8 cellular contexts compared by ENCODE assay signal in the genomic region with DNA sequence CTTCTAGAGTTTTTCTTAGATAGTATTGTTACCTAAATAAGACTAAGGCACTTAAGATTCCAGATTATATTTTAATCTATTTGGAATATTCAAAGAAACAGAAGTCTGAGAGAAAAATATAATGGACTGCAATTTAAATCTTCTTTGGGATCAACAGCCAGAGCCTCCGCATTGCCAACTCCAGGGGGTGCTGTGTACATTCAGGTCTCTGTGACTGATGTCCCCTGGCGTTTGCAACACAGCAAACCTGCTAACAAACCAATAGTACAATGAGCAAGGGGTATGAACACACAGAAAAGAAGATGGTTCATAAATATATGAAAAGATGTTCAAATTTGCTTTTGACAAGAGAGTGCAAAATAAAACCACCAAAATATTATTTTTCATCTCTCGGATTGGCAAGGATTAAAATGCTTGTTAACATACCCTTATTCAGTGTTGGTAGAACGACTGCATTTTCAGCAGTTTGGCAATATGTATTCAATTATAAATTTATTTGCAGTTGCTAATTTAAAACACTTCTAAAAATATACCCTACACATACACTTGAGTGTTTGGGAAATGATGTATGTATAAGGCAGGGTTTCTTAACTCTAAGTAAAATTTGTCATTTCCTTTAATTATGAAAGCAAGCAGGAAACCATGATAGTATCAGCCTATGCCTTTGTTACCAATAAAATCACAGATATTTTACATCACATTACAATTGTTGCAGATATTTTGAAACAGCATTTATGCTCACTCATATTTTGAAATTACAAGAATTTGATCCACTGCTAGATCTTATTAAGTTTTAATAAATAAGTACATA. TPM values are rescaled to one million over a fixed set of nuclear protein-coding genes. Genes with fewer than 3 reads are reported as not detected.
DNase-seq lines count a peak whose midpoint lies in the region; FAIRE-seq and TF ChIP-seq lines count a peak whose summit lies in the region.

No MANE protein-coding gene starts in this region.

- POLR2A ChIA-PET in H1 (lab: Charles Lee; ENCODE audit: partially characterized antibody), result no interaction called here

- peak; percentile 79 to 86 for TF ChIP-seq RAD21 in H1 (IDR thresholded peaks at IDR 0.05 in 1 of 2, conservative IDR thresholded peaks at IDR 0.05 in 1 of 2; ENCODE audit: low read depth in 2 of 2, low read length in 2 of 2)

- DNase-seq in NK-92 treated with Interleukin-12 subunit alpha and Interleukin-12 subunit beta, amount 100 ng/mL, for 24 hours (lab: John Stamatoyannopoulos, UW), result peak; percentile 70
- DNase-seq in NK-92 (lab: John Stamatoyannopoulos, UW; ENCODE audit: unreplicated experiment) (no peak), HAP-1 (ENCODE audit: low spot score in 2 of 2) (peak; percentile 64 to 83), MM.1S (peak; percentile 80), SHP77 (lab: John Stamatoyannopoulos, UW) (peak; percentile 86 to 94), H1 (ENCODE audit: low read depth in 1 of 2, low spot score in 2 of 2) (peak; percentile 33 to 65), lung microvascular endothelial cell (ENCODE audit: low read depth in 2 of 2) (peak; percentile 90 to 95), tibial artery (peak; percentile 66 to 81)

- no peak overlapping the region for H3K18ac ChIP-seq in H1 (ENCODE audit: extremely low read depth, low read length)

- H3K27ac ChIP-seq in MM.1S (ENCODE audit: low read length) (no peak overlapping the region), H1 (ENCODE audit: low read depth, low read length) (no peak overlapping the region), tibial artery (peak overlapping the region; percentile 11 to 19)

- no peak overlapping the region for H2BK12ac ChIP-seq in H1 (ENCODE audit: low read depth, low read length)

- no peak overlapping the region for H3K14ac ChIP-seq in H1 (ENCODE audit: insufficient read length)

- no peak overlapping the region for H2BK5ac ChIP-seq in H1 (ENCODE audit: low read depth, low read length)

- no peak for TF ChIP-seq POLR2A in H1 (IDR thresholded peaks at IDR 0.05; ENCODE audit: control extremely low read depth in 1 of 2, low read depth in 2 of 2, low read length in 2 of 2)

- no peaks in the 10 kb centered on the region for H4K20me1 ChIP-seq in MM.1S (ENCODE audit: insufficient read depth, low read length)
- no peaks in the 10 kb centered on the region for H4K20me1 ChIP-seq in H1 (replicated peaks in 1 of 2; ENCODE audit: control insufficient read depth in 1 of 2, insufficient read depth in 2 of 2, low read length in 2 of 2)

- no peak overlapping the region for H2BK20ac ChIP-seq in H1 (ENCODE audit: low read length)

- H3K79me1 ChIP-seq in H1 (ENCODE audit: low read depth, low read length), result no peaks in the 10 kb centered on the region

- WGBS in H1 (ENCODE audit: extremely low coverage in 1 of 2, insufficient coverage in 1 of 2, insufficient read length in 1 of 2, insufficient replicate concordance in 2 of 2, low coverage in 1 of 2, low lambda C conversion rate in 2 of 2, missing lambda C conversion rate in 1 of 2), 2 experiments, result 50% methylated on average over 4 of the region's 4 CpGs; no CpG with 5 or more reads in 1 of the 2 experiments

- in situ Hi-C loops in HAP-1 (cut with MboI; ENCODE audit: low sequenced_read_pairs), result loop anchor here (10.0 kb wide), 1 partner anchor 91 kb away; no protein-coding TSS in a partner anchor

- H3K4me1 ChIP-seq in HAP-1 (no peaks in the 10 kb centered on the region), MM.1S (ENCODE audit: low read length) (no peaks in the 10 kb centered on the region), H1 (replicated peaks in 1 of 4; ENCODE audit: control insufficient read depth in 3 of 4, insufficient read depth in 4 of 4, low read length in 3 of 4) (no peaks in the 10 kb centered on the region), tibial artery (peaks cover 0 to 36% (median 23%) of the 10 kb centered on the region in 4 donors)

- no peak overlapping the region for H3K56ac ChIP-seq in H1 (replicated peaks; ENCODE audit: insufficient read length, low read depth, low read length)

- CTCF ChIA-PET in H1 (lab: Charles Lee; ENCODE audit: partially characterized antibody), result interaction anchor here (0.7 to 1.2 kb wide), 3 partner anchors 41 to 365 kb away, joined by 3 to 5 read pairs (median 3); no protein-coding TSS in a partner anchor

- H3K23me2 ChIP-seq in H1 (ENCODE audit: low read depth, low read length), result no peaks in the 10 kb centered on the region

- no peak overlapping the region for H2AK5ac ChIP-seq in H1 (ENCODE audit: low read depth, low read length)

- H3K4me2 ChIP-seq in MM.1S (ENCODE audit: low read depth, low read length), result no peak overlapping the region
- no peak overlapping the region for H3K4me2 ChIP-seq in H1 (ENCODE audit: insufficient read depth in 1 of 2, low read depth in 2 of 2, low read length in 2 of 2)

- H2AFZ ChIP-seq in MM.1S (ENCODE audit: low read length), result no peak overlapping the region
- no peak overlapping the region for H2AFZ ChIP-seq in H1 (ENCODE audit: low read length)

- H4K8ac ChIP-seq in H1 (ENCODE audit: extremely low read depth, insufficient read depth, low read length), result no peak overlapping the region

- no peak overlapping the region for H3K4ac ChIP-seq in H1 (replicated peaks; ENCODE audit: insufficient read length, low read depth, low read length)

- no peak for TF ChIP-seq EP300 in H1 (IDR thresholded peaks at IDR 0.05; ENCODE audit: borderline replicate concordance in 1 of 2, low read depth in 2 of 2, low read length in 2 of 2)

- H3K79me2 ChIP-seq in MM.1S (ENCODE audit: low read length) (no peaks in the 10 kb centered on the region), H1 (ENCODE audit: control insufficient read depth in 1 of 2, insufficient read depth in 2 of 2, low read length in 2 of 2) (no peaks in the 10 kb centered on the region)

- H3K9me2 ChIP-seq in MM.1S (replicated peaks; ENCODE audit: insufficient read depth, low read length), result no peaks in the 10 kb centered on the region

- no peak overlapping the region for H2BK120ac ChIP-seq in H1 (replicated peaks; ENCODE audit: low read depth, low read length)

- H2BK15ac ChIP-seq in H1 (ENCODE audit: low read length), result no peak overlapping the region

- no peaks in the 10 kb centered on the region for H3F3A ChIP-seq in MM.1S (ENCODE audit: insufficient read depth, low read length)

- H3K9ac ChIP-seq in MM.1S (ENCODE audit: low read length) (no peak overlapping the region), H1 (replicated peaks in 1 of 4; ENCODE audit: extremely low read depth in 1 of 4, low read depth in 3 of 4, low read length in 3 of 4) (no peak overlapping the region)

- peak; percentile 89 for FAIRE-seq in H1 (lab: Jason Lieb, UNC)

- H4K91ac ChIP-seq in H1 (replicated peaks; ENCODE audit: insufficient read length, low read length), result no peak overlapping the region

- TF ChIP-seq CTCF in MM.1S (IDR thresholded peaks at IDR 0.05; ENCODE audit: low read length) (peak; percentile 95), H1 (IDR thresholded peaks at IDR 0.05; ENCODE audit: control extremely low read depth in 1 of 3, insufficient read depth in 1 of 3, low read depth in 1 of 3, low read length in 3 of 3) (peak; percentile 79 to 99 (median 82)), tibial artery (IDR thresholded peaks at IDR 0.05) (peak; percentile 82 to 86)

- no peak overlapping the region for H3K4me3 ChIP-seq in HAP-1
- no peak overlapping the region for H3K4me3 ChIP-seq in MM.1S (ENCODE audit: low read length)
- H3K4me3 ChIP-seq in H1 (ENCODE audit: extremely low read depth in 1 of 4, insufficient read depth in 2 of 4, low read depth in 3 of 4, low read length in 4 of 4), result no peak overlapping the region
- H3K4me3 ChIP-seq in tibial artery, result no peak overlapping the region

- H3K9me3 ChIP-seq in HAP-1 (no peaks in the 10 kb centered on the region), MM.1S (replicated peaks; ENCODE audit: insufficient read depth, low read length) (no peaks in the 10 kb centered on the region), H1 (ENCODE audit: insufficient read depth in 2 of 2, low read depth in 1 of 2, low read length in 1 of 2) (no peaks in the 10 kb centered on the region), tibial artery (no peaks in the 10 kb centered on the region)

- no peak overlapping the region for H3K23ac ChIP-seq in H1 (ENCODE audit: insufficient read length)

- no peak overlapping the region for H4K5ac ChIP-seq in H1 (ENCODE audit: insufficient read length, low read depth, low read length)

- intact Hi-C loops in tibial artery (cut with DNase I; ENCODE audit: low total_unique reads), result loop anchor here (2.0 kb wide), 1 partner anchor 87 kb away; no protein-coding TSS in a partner anchor

- H3K27me3 ChIP-seq in HAP-1 (ENCODE audit: low read depth), result no peaks in the 10 kb centered on the region
- H3K27me3 ChIP-seq in MM.1S (replicated peaks; ENCODE audit: insufficient read depth, low read length), result no peaks in the 10 kb centered on the region
- H3K27me3 ChIP-seq in H1 (replicated peaks in 1 of 4; ENCODE audit: control insufficient read depth in 3 of 4, extremely low read depth in 1 of 4, insufficient read depth in 3 of 4, low read length in 3 of 4), result no peaks in the 10 kb centered on the region
- no peaks in the 10 kb centered on the region for H3K27me3 ChIP-seq in tibial artery

- H3K36me3 ChIP-seq in HAP-1 (replicated peaks) (no peaks in the 10 kb centered on the region), MM.1S (replicated peaks; ENCODE audit: insufficient read depth, low read length) (no peaks in the 10 kb centered on the region), H1 (ENCODE audit: control insufficient read depth in 2 of 4, insufficient read depth in 4 of 4, low read length in 3 of 4) (no peaks in the 10 kb centered on the region), tibial artery (no peaks in the 10 kb centered on the region)

TF ChIP-seq in H1, 55 proteins besides CTCF, POLR2A, EP300 and RAD21 (continues in another document):
- TF ChIP-seq JUND (IDR thresholded peaks at IDR 0.05; ENCODE audit: low read length) (no peak), RNF2 (IDR thresholded peaks at IDR 0.05; ENCODE audit: borderline replicate concordance, low read depth, low read length, missing control alignments, poor library complexity, severe bottlenecking) (no peak), TBP (IDR thresholded peaks at IDR 0.05; ENCODE audit: low read depth, low read length) (no peak), EGR1 (IDR thresholded peaks at IDR 0.05; ENCODE audit: borderline replicate concordance, low read depth, low read length) (no peak), CEBPB (IDR thresholded peaks at IDR 0.05; ENCODE audit: low read depth, low read length) (peak; percentile 43; the same call in 1 of the 2 replicates)

RNA-seq across cellular contexts. Expression of gene TM4SF1, which starts 16.1 kb away (rescaled TPM):
- total RNA-seq in H1 (2021; fragmentation: NEBNext Ultra II Directional; extraction: Animal tissue kit (Norgen Biotek cat#: 25700)), result 0.26 and 1.5 TPM in 2 replicates
- polyA plus RNA-seq in H1 (2011; rRNA removed), result 0.85 and 1.3 TPM in 2 replicates
- 1.0 TPM for polyA plus RNA-seq in H1 (2011; cell fraction: cytosol; rRNA removed)
- polyA plus RNA-seq in H1 (2011; cell fraction: nucleus; rRNA removed), result 0.73 TPM
- 0.64 to 1.1 TPM (median 0.72 TPM) in 4 replicates for polyA plus RNA-seq in H1 (2012, experiment 1 of 2)
- polyA plus RNA-seq in H1 (2012, experiment 2 of 2), result 0.30 TPM
- 0.75 TPM for polyA plus RNA-seq in H1 (2013, experiment 1 of 2)
- polyA plus RNA-seq in H1 (2013, experiment 2 of 2), result 0.81 TPM
- polyA minus RNA-seq in H1 (2011; rRNA and poly(A)+ RNA removed), result 0.47 and 0.88 TPM in 2 replicates
- polyA minus RNA-seq in H1 (2011; cell fraction: cytosol; rRNA and poly(A)+ RNA removed), result 5.7 TPM
- 4.7 TPM for polyA minus RNA-seq in H1 (2011; cell fraction: nucleus; rRNA and poly(A)+ RNA removed)
- 1,181 and 1,820 TPM in 2 replicates for total RNA-seq in lung microvascular endothelial cell

Comparison
In these comparisons a context has a peak if more than half of its experiments do, and no peak if none do; other contexts are left out.
1. H3K27ac ChIP-seq: peak in tibial artery (2 of 2); none in MM.1S (single experiment) and H1 (single experiment).
2. RNA of gene TM4SF1, which starts 16.1 kb away (total RNA-seq): 1,181 to 1,820 TPM in lung microvascular endothelial cell; 0.26 to 1.5 TPM in H1; every median in the first group is over 100 times any median in the second.
3. Peak in every context shown above with its lines, with median percentiles within 50 percentile points of each other: CTCF ChIP-seq.